1 cellular context compared by ENCODE assay signal in the genomic region with DNA sequence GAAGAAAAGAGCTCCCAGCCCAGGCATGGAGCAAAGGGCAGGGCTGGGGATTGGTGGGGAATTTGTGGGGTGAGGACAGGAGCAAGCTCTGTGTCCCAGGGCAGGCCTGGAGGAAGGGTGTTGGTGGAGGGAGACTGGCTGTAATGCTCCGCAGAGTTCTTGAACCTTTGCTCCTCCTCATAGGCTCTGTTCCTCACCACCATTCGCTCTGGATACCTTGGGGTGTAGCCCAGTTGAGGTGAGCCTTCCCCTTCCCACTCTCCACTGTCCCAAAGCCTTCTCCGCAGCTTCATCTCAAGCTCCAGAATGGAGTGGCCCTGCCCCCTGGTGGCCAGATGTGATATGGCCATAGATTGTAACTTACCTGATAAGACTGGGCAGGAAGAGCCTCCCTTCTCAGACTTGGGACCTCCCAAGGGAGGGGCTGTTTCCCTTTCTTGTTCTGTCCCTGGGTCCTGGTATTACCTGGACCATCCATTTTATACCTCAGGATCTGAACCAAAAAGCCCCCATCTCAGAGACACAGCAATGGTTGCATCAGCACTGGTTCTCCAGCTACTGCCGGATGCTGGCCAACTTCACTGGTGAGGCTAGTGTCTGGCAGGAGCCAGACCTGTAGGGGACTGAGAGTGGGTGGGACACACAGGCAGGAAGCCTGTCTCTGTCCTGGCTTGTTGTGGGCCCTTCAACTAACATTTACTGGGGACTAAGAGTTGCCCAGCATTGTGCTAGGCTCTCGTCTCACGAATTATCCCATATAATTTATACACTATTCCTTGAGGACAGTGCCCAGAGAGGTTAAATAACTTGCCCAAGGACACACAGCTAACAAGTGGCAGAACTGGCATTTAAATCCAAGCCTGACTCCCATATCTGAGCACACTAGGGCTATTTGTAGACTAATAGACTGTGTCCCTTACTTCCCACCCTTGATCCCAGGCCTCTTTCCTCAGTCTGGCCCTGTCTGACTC.
TF ChIP-seq lines count a peak whose summit lies in the region.

No MANE protein-coding gene starts in this region.

TF ChIP-seq in HepG2, 621 proteins besides CTCF, POLR2A, EP300 and RAD21 (continued from another document and continues in another):
- TF ChIP-seq ZBTB26 (CRISPR knock-in tag; IDR thresholded peaks at IDR 0.05; ENCODE audit: borderline replicate concordance) = peak; percentile 67
- no peak for TF ChIP-seq ZNF12 (CRISPR knock-in tag; IDR thresholded peaks at IDR 0.05)
- 0 out of 2 replicates have a peak, but pooled peaks have one; percentile 24 for TF ChIP-seq ZNF362 (CRISPR knock-in tag; IDR thresholded peaks at IDR 0.05; ENCODE audit: borderline replicate concordance)
- 0 out of 2 replicates have a peak, but pooled peaks have one; percentile 53 for TF ChIP-seq ZNF547 (CRISPR knock-in tag; IDR thresholded peaks at IDR 0.05)
- TF ChIP-seq, protein P1, sequence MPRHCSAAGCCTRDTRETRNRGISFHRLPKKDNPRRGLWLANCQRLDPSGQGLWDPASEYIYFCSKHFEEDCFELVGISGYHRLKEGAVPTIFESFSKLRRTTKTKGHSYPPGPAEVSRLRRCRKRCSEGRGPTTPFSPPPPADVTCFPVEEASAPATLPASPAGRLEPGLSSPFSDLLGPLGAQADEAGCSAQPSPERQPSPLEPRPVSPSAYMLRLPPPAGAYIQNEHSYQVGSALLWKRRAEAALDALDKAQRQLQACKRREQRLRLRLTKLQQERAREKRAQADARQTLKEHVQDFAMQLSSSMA (CRISPR knock-in tag; IDR thresholded peaks at IDR 0.05) = peak; percentile 72; the same call in 1 of the 2 replicates
- peak; percentile 56; the same call in 1 of the 2 replicates for TF ChIP-seq ZNF580 (CRISPR knock-in tag; IDR thresholded peaks at IDR 0.05; ENCODE audit: borderline replicate concordance, low read depth)
- TF ChIP-seq HDAC2 (CRISPR knock-in tag; IDR thresholded peaks at IDR 0.05) = peak; percentile 25; the same call in 1 of the 2 replicates
- peak; percentile 32 for TF ChIP-seq CBX1 (IDR thresholded peaks at IDR 0.05; ENCODE audit: low read depth)
- peak; percentile 39 for TF ChIP-seq ZEB1 (IDR thresholded peaks at IDR 0.05; ENCODE audit: insufficient replicate concordance, low read depth)
- peak; percentile 20; the same call in 1 of the 2 replicates for TF ChIP-seq ZNF556 (CRISPR knock-in tag; IDR thresholded peaks at IDR 0.05; ENCODE audit: borderline replicate concordance)
- TF ChIP-seq PHF5A (CRISPR knock-in tag; IDR thresholded peaks at IDR 0.05; ENCODE audit: low read depth, unreplicated experiment) = peak; percentile 69
- TF ChIP-seq HINFP (CRISPR knock-in tag; IDR thresholded peaks at IDR 0.05; ENCODE audit: low read depth) = no peak
- peak; percentile 3; the same call in 1 of the 2 replicates for TF ChIP-seq KDM5B (CRISPR knock-in tag; IDR thresholded peaks at IDR 0.05; ENCODE audit: borderline replicate concordance)
- no peak for TF ChIP-seq ZFP41 (CRISPR knock-in tag; IDR thresholded peaks at IDR 0.05; ENCODE audit: borderline replicate concordance)
- peak; percentile 59; the same call in 1 of the 2 replicates for TF ChIP-seq GATAD2A (CRISPR knock-in tag; IDR thresholded peaks at IDR 0.05)
- 0 out of 2 replicates have a peak, but pooled peaks have one; percentile 52 for TF ChIP-seq SPEN (CRISPR knock-in tag; IDR thresholded peaks at IDR 0.05; ENCODE audit: low read depth)
- TF ChIP-seq SYNCRIP (IDR thresholded peaks at IDR 0.05; ENCODE audit: insufficient read depth, low read depth, low read length) = no peak
- TF ChIP-seq, protein P2, sequence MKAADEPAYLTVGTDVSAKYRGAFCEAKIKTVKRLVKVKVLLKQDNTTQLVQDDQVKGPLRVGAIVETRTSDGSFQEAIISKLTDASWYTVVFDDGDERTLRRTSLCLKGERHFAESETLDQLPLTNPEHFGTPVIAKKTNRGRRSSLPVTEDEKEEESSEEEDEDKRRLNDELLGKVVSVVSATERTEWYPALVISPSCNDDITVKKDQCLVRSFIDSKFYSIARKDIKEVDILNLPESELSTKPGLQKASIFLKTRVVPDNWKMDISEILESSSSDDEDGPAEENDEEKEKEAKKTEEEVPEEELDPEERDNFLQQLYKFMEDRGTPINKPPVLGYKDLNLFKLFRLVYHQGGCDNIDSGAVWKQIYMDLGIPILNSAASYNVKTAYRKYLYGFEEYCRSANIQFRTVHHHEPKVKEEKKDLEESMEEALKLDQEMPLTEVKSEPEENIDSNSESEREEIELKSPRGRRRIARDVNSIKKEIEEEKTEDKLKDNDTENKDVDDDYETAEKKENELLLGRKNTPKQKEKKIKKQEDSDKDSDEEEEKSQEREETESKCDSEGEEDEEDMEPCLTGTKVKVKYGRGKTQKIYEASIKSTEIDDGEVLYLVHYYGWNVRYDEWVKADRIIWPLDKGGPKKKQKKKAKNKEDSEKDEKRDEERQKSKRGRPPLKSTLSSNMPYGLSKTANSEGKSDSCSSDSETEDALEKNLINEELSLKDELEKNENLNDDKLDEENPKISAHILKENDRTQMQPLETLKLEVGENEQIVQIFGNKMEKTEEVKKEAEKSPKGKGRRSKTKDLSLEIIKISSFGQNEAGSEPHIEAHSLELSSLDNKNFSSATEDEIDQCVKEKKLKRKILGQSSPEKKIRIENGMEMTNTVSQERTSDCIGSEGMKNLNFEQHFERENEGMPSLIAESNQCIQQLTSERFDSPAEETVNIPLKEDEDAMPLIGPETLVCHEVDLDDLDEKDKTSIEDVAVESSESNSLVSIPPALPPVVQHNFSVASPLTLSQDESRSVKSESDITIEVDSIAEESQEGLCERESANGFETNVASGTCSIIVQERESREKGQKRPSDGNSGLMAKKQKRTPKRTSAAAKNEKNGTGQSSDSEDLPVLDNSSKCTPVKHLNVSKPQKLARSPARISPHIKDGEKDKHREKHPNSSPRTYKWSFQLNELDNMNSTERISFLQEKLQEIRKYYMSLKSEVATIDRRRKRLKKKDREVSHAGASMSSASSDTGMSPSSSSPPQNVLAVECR (CRISPR knock-in tag; IDR thresholded peaks at IDR 0.05; ENCODE audit: borderline replicate concordance) = peak; percentile 9; the same call in 1 of the 2 replicates
- TF ChIP-seq HMG20B (CRISPR knock-in tag; conservative IDR thresholded peaks at IDR 0.05) = 0 out of 2 replicates have a peak, but pooled peaks have one; percentile 8
- 0 out of 2 replicates have a peak, but pooled peaks have one; percentile 30 for TF ChIP-seq KAT8 (CRISPR knock-in tag; IDR thresholded peaks at IDR 0.05)
- peak; percentile 63; the same call in 1 of the 2 replicates for TF ChIP-seq KDM2A (CRISPR knock-in tag; IDR thresholded peaks at IDR 0.05; ENCODE audit: borderline replicate concordance, low read depth)
- TF ChIP-seq MED8 (CRISPR knock-in tag; IDR thresholded peaks at IDR 0.05; ENCODE audit: insufficient replicate concordance) = no peak
- 0 out of 2 replicates have a peak, but pooled peaks have one; percentile 28 for TF ChIP-seq ZSCAN22 (CRISPR knock-in tag; IDR thresholded peaks at IDR 0.05)
- TF ChIP-seq, protein P3, sequence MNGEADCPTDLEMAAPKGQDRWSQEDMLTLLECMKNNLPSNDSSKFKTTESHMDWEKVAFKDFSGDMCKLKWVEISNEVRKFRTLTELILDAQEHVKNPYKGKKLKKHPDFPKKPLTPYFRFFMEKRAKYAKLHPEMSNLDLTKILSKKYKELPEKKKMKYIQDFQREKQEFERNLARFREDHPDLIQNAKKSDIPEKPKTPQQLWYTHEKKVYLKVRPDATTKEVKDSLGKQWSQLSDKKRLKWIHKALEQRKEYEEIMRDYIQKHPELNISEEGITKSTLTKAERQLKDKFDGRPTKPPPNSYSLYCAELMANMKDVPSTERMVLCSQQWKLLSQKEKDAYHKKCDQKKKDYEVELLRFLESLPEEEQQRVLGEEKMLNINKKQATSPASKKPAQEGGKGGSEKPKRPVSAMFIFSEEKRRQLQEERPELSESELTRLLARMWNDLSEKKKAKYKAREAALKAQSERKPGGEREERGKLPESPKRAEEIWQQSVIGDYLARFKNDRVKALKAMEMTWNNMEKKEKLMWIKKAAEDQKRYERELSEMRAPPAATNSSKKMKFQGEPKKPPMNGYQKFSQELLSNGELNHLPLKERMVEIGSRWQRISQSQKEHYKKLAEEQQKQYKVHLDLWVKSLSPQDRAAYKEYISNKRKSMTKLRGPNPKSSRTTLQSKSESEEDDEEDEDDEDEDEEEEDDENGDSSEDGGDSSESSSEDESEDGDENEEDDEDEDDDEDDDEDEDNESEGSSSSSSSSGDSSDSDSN (CRISPR knock-in tag; IDR thresholded peaks at IDR 0.05) = peak; percentile 17; the same call in 1 of the 2 replicates
- TF ChIP-seq, protein P4, sequence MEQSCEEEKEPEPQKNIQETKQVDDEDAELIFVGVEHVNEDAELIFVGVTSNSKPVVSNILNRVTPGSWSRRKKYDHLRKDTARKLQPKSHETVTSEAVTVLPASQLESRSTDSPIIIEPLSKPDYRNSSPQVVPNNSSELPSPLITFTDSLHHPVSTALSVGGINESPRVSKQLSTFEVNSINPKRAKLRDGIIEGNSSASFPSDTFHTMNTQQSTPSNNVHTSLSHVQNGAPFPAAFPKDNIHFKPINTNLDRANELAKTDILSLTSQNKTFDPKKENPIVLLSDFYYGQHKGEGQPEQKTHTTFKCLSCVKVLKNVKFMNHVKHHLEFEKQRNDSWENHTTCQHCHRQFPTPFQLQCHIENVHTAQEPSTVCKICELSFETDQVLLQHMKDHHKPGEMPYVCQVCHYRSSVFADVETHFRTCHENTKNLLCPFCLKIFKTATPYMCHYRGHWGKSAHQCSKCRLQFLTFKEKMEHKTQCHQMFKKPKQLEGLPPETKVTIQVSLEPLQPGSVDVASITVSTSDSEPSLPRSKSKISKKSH (CRISPR knock-in tag; IDR thresholded peaks at IDR 0.05; ENCODE audit: borderline replicate concordance) = 0 out of 2 replicates have a peak, but pooled peaks have one; percentile 30
- 0 out of 2 replicates have a peak, but pooled peaks have one; percentile 23 for TF ChIP-seq GMEB1 (CRISPR knock-in tag; IDR thresholded peaks at IDR 0.05; ENCODE audit: borderline replicate concordance)
- peak; percentile 70; the same call in 1 of the 2 replicates for TF ChIP-seq ZNF136 (CRISPR knock-in tag; IDR thresholded peaks at IDR 0.05; ENCODE audit: low read depth)
- no peak for TF ChIP-seq TOPORS (CRISPR knock-in tag; IDR thresholded peaks at IDR 0.05)
- peak; percentile 53 for TF ChIP-seq SALL1 (CRISPR knock-in tag; IDR thresholded peaks at IDR 0.05)
- no peak for TF ChIP-seq ZNF343 (CRISPR knock-in tag; IDR thresholded peaks at IDR 0.05)
- peak; percentile 42; the same call in 1 of the 2 replicates for TF ChIP-seq ZFX (CRISPR knock-in tag; IDR thresholded peaks at IDR 0.05; ENCODE audit: low read depth)
- TF ChIP-seq SAP130 (CRISPR knock-in tag; IDR thresholded peaks at IDR 0.05; ENCODE audit: low read depth) = peak; percentile 50
- TF ChIP-seq MIER2 (CRISPR knock-in tag; IDR thresholded peaks at IDR 0.05) = 0 out of 2 replicates have a peak, but pooled peaks have one; percentile 18
- TF ChIP-seq, protein P5, sequence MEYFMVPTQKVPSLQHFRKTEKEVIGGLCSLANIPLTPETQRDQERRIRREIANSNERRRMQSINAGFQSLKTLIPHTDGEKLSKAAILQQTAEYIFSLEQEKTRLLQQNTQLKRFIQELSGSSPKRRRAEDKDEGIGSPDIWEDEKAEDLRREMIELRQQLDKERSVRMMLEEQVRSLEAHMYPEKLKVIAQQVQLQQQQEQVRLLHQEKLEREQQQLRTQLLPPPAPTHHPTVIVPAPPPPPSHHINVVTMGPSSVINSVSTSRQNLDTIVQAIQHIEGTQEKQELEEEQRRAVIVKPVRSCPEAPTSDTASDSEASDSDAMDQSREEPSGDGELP (IDR thresholded peaks at IDR 0.05; ENCODE audit: borderline replicate concordance, low read depth) = no peak
- peak; percentile 54; the same call in 1 of the 2 replicates for TF ChIP-seq ZNF501 (CRISPR knock-in tag; IDR thresholded peaks at IDR 0.05)
- no peak for TF ChIP-seq ATF7 (IDR thresholded peaks at IDR 0.05)
- no peak for TF ChIP-seq ATF7 (CRISPR knock-in tag; IDR thresholded peaks at IDR 0.05)
- 0 out of 2 replicates have a peak, but pooled peaks have one; percentile 69 for TF ChIP-seq ZNF598 (CRISPR knock-in tag; IDR thresholded peaks at IDR 0.05; ENCODE audit: borderline replicate concordance)
- 0 out of 2 replicates have a peak, but pooled peaks have one; percentile 54 for TF ChIP-seq ZMAT3 (CRISPR knock-in tag; conservative IDR thresholded peaks at IDR 0.05)
